ENCODE assay signal across 1 cellular context in genomic region chr19:48568345-48568886, GRCh38.
TF ChIP-seq lines count a peak whose summit lies in the region.

No MANE protein-coding gene starts in this region.

TF ChIP-seq in HepG2, 621 proteins besides CTCF, POLR2A, EP300 and RAD21 (continued from another document and continues in another):
- TF ChIP-seq, protein P1, sequence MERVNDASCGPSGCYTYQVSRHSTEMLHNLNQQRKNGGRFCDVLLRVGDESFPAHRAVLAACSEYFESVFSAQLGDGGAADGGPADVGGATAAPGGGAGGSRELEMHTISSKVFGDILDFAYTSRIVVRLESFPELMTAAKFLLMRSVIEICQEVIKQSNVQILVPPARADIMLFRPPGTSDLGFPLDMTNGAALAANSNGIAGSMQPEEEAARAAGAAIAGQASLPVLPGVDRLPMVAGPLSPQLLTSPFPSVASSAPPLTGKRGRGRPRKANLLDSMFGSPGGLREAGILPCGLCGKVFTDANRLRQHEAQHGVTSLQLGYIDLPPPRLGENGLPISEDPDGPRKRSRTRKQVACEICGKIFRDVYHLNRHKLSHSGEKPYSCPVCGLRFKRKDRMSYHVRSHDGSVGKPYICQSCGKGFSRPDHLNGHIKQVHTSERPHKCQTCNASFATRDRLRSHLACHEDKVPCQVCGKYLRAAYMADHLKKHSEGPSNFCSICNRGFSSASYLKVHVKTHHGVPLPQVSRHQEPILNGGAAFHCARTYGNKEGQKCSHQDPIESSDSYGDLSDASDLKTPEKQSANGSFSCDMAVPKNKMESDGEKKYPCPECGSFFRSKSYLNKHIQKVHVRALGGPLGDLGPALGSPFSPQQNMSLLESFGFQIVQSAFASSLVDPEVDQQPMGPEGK (CRISPR knock-in tag; IDR thresholded peaks at IDR 0.05), result no peak
- TF ChIP-seq ZNF660 (CRISPR knock-in tag; IDR thresholded peaks at IDR 0.05; ENCODE audit: borderline replicate concordance, low read depth), result no peak
- no peak for TF ChIP-seq GATAD1 (CRISPR knock-in tag; IDR thresholded peaks at IDR 0.05)
- TF ChIP-seq KDM2A (CRISPR knock-in tag; IDR thresholded peaks at IDR 0.05; ENCODE audit: borderline replicate concordance, low read depth), result no peak
- TF ChIP-seq, protein P2, sequence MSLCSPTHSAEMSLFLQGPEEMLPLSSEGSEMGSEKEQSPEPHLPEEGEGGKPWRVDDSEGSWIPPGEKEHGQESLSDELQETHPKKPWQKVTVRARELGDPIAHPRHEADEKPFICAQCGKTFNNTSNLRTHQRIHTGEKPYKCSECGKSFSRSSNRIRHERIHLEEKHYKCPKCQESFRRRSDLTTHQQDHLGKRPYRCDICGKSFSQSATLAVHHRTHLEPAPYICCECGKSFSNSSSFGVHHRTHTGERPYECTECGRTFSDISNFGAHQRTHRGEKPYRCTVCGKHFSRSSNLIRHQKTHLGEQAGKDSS (CRISPR knock-in tag; IDR thresholded peaks at IDR 0.05; ENCODE audit: borderline replicate concordance, low read depth), result no peak
- TF ChIP-seq JUND (CRISPR knock-in tag; IDR thresholded peaks at IDR 0.05), result peak; percentile 70
- TF ChIP-seq, protein P3, sequence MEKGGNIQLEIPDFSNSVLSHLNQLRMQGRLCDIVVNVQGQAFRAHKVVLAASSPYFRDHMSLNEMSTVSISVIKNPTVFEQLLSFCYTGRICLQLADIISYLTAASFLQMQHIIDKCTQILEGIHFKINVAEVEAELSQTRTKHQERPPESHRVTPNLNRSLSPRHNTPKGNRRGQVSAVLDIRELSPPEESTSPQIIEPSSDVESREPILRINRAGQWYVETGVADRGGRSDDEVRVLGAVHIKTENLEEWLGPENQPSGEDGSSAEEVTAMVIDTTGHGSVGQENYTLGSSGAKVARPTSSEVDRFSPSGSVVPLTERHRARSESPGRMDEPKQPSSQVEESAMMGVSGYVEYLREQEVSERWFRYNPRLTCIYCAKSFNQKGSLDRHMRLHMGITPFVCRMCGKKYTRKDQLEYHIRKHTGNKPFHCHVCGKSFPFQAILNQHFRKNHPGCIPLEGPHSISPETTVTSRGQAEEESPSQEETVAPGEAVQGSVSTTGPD (CRISPR knock-in tag; IDR thresholded peaks at IDR 0.05), result no peak
- no peak for TF ChIP-seq CREB1 (IDR thresholded peaks at IDR 0.05)
- no peak for TF ChIP-seq CREB1 (CRISPR knock-in tag; IDR thresholded peaks at IDR 0.05)
- TF ChIP-seq, protein P4, sequence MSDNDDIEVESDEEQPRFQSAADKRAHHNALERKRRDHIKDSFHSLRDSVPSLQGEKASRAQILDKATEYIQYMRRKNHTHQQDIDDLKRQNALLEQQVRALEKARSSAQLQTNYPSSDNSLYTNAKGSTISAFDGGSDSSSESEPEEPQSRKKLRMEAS (IDR thresholded peaks at IDR 0.05), result no peak
- TF ChIP-seq ZNF577 (CRISPR knock-in tag; IDR thresholded peaks at IDR 0.05; ENCODE audit: borderline replicate concordance, low read depth), result no peak
- no peak for TF ChIP-seq ATF7 (IDR thresholded peaks at IDR 0.05)
- no peak for TF ChIP-seq ATF7 (CRISPR knock-in tag; IDR thresholded peaks at IDR 0.05)
- no peak for TF ChIP-seq ZNF143 (CRISPR knock-in tag; IDR thresholded peaks at IDR 0.05)
- no peak for TF ChIP-seq RBFOX2 (IDR thresholded peaks at IDR 0.05; ENCODE audit: low read depth, low read length)
- TF ChIP-seq ZNF652 (CRISPR knock-in tag; IDR thresholded peaks at IDR 0.05; ENCODE audit: borderline replicate concordance, low read depth), result no peak
- no peak for TF ChIP-seq WIZ (CRISPR knock-in tag; IDR thresholded peaks at IDR 0.05)
- TF ChIP-seq DNMT3B (CRISPR knock-in tag; conservative IDR thresholded peaks at IDR 0.05), result no peak
- TF ChIP-seq MXI1 (IDR thresholded peaks at IDR 0.05; ENCODE audit: borderline replicate concordance, low read depth, low read length), result no peak
- TF ChIP-seq ZNF501 (CRISPR knock-in tag; IDR thresholded peaks at IDR 0.05), result no peak
- no peak for TF ChIP-seq HBP1 (CRISPR knock-in tag; IDR thresholded peaks at IDR 0.05; ENCODE audit: low read depth)
- no peak for TF ChIP-seq RNF2 (conservative IDR thresholded peaks at IDR 0.05; ENCODE audit: low read depth)
- no peak for TF ChIP-seq ARNT (IDR thresholded peaks at IDR 0.05)
- no peak for TF ChIP-seq ATM (IDR thresholded peaks at IDR 0.05; ENCODE audit: borderline replicate concordance)
- TF ChIP-seq ZNF275 (CRISPR knock-in tag; IDR thresholded peaks at IDR 0.05; ENCODE audit: borderline replicate concordance), result no peak
- TF ChIP-seq SNAI1 (CRISPR knock-in tag; IDR thresholded peaks at IDR 0.05; ENCODE audit: borderline replicate concordance), result no peak
- no peak for TF ChIP-seq ZNF878 (CRISPR knock-in tag; IDR thresholded peaks at IDR 0.05)
- no peak for TF ChIP-seq HNRNPUL1 (IDR thresholded peaks at IDR 0.05; ENCODE audit: low read depth, low read length)
- peak; percentile 31; the same call in 1 of the 2 replicates for TF ChIP-seq ZFY (CRISPR knock-in tag; IDR thresholded peaks at IDR 0.05)
- TF ChIP-seq HHEX (CRISPR knock-in tag; IDR thresholded peaks at IDR 0.05), result no peak
- no peak for TF ChIP-seq CBFB (CRISPR knock-in tag; IDR thresholded peaks at IDR 0.05)
- no peak for TF ChIP-seq ZFP82 (CRISPR knock-in tag; IDR thresholded peaks at IDR 0.05; ENCODE audit: borderline replicate concordance)
- no peak for TF ChIP-seq NRL (CRISPR knock-in tag; IDR thresholded peaks at IDR 0.05; ENCODE audit: borderline replicate concordance)
- no peak for TF ChIP-seq SETDB1 (CRISPR knock-in tag; IDR thresholded peaks at IDR 0.05; ENCODE audit: borderline replicate concordance)
- no peak for TF ChIP-seq EZH2 (conservative IDR thresholded peaks at IDR 0.05; ENCODE audit: low read depth, low read length)
- no peak for TF ChIP-seq ZNF484 (CRISPR knock-in tag; IDR thresholded peaks at IDR 0.05; ENCODE audit: borderline replicate concordance, low read depth)
- TF ChIP-seq ZNF576 (CRISPR knock-in tag; IDR thresholded peaks at IDR 0.05), result no peak
- TF ChIP-seq RXRB (CRISPR knock-in tag; IDR thresholded peaks at IDR 0.05; ENCODE audit: borderline replicate concordance), result 0 out of 2 replicates have a peak, but pooled peaks have one; percentile 23
- no peak for TF ChIP-seq ZBTB40 (IDR thresholded peaks at IDR 0.05)
- no peak for TF ChIP-seq ZBTB40 (CRISPR knock-in tag; IDR thresholded peaks at IDR 0.05)
- TF ChIP-seq DBP (CRISPR knock-in tag; IDR thresholded peaks at IDR 0.05; ENCODE audit: not compliant biosample characterization), result no peak
- TF ChIP-seq, protein P5, sequence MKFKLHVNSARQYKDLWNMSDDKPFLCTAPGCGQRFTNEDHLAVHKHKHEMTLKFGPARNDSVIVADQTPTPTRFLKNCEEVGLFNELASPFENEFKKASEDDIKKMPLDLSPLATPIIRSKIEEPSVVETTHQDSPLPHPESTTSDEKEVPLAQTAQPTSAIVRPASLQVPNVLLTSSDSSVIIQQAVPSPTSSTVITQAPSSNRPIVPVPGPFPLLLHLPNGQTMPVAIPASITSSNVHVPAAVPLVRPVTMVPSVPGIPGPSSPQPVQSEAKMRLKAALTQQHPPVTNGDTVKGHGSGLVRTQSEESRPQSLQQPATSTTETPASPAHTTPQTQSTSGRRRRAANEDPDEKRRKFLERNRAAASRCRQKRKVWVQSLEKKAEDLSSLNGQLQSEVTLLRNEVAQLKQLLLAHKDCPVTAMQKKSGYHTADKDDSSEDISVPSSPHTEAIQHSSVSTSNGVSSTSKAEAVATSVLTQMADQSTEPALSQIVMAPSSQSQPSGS (CRISPR knock-in tag; IDR thresholded peaks at IDR 0.05), result no peak
- TF ChIP-seq DNMT1 (CRISPR knock-in tag; IDR thresholded peaks at IDR 0.05), result no peak
- no peak for TF ChIP-seq SOX13 (IDR thresholded peaks at IDR 0.05)
- no peak for TF ChIP-seq SOX13 (CRISPR knock-in tag; conservative IDR thresholded peaks at IDR 0.05 in 1 of 2, IDR thresholded peaks at IDR 0.05 in 1 of 2)
- TF ChIP-seq, protein P6, sequence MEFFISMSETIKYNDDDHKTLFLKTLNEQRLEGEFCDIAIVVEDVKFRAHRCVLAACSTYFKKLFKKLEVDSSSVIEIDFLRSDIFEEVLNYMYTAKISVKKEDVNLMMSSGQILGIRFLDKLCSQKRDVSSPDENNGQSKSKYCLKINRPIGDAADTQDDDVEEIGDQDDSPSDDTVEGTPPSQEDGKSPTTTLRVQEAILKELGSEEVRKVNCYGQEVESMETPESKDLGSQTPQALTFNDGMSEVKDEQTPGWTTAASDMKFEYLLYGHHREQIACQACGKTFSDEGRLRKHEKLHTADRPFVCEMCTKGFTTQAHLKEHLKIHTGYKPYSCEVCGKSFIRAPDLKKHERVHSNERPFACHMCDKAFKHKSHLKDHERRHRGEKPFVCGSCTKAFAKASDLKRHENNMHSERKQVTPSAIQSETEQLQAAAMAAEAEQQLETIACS (CRISPR knock-in tag; IDR thresholded peaks at IDR 0.05), result no peak
- TF ChIP-seq TGIF2 (CRISPR knock-in tag; IDR thresholded peaks at IDR 0.05), result no peak
- TF ChIP-seq ZMYM3 (CRISPR knock-in tag; IDR thresholded peaks at IDR 0.05), result no peak
